Comparison of ENCODE assay signal across 8 cellular contexts in the genomic region with DNA sequence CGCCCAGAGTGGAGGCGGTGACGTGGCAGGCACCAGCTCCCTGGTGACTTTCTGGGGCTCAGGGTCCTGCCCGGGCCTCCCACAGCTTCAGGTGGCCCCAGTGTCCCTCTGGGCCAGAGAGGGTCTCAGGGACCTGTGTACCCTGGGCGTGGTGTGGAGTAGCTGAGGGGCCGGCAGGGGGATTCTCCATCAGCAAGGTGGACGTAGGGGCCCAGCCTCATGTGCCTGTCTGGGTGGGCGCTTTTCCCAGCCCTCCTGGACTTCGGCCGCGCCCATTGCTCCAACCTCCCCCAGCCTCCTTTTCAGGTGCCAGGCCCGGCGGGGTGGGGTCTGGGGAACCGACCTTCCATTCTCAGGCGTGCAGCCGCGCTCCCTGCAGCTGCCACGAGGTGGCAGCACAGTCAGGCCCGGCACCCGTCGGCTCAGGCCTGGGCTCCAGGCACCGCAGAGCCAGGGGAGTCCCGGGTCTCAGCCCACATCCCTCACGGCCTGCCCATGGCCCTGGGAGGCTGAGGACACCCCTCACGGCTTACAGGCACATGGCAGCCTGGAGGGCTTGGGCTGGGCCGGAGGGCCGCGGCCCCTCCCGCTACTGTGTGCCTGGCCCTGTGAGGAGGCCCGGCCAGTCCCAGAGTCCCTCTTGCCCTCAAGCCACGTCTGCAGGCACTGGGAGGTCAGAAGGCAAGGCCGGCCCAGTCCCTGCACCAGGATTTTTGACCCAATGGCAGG. TPM values are rescaled to one million over a fixed set of nuclear protein-coding genes. Genes with fewer than 3 reads are reported as not detected.
DNase-seq lines count a peak whose midpoint lies in the region; ATAC-seq and TF ChIP-seq lines count a peak whose summit lies in the region.

No MANE protein-coding gene starts in this region.

- H2BK15ac ChIP-seq in neuronal stem cell (ENCODE audit: low read length): peak overlapping the region; percentile 96

- no peak overlapping the region for H2BK12ac ChIP-seq in neuronal stem cell (ENCODE audit: low read length)

- TF ChIP-seq CTCF in fibroblast of villous mesenchyme (IDR thresholded peaks at IDR 0.05; ENCODE audit: insufficient read depth, low read depth, low read length) (peak; percentile 89), testis (IDR thresholded peaks at IDR 0.05) (peak; percentile 80 to 91 (median 89))

- H3K27me3 ChIP-seq in H7 (ENCODE audit: control insufficient read depth, insufficient read depth, low read length) (no peaks in the 10 kb centered on the region), neuronal stem cell (ENCODE audit: control insufficient read depth in 3 of 3, insufficient read depth in 3 of 3, low read depth in 1 of 3, low read length in 3 of 3) (peaks cover 0 to 23% (median 0%) of the 10 kb centered on the region in 3 experiments), testis (no peaks in the 10 kb centered on the region)

- H3K27ac ChIP-seq in neuronal stem cell (replicated peaks; ENCODE audit: low read length) (no peak overlapping the region), testis (no peak overlapping the region)

- TF ChIP-seq POLR2A in testis (IDR thresholded peaks at IDR 0.05): no peak

- no peaks in the 10 kb centered on the region for H3K9me3 ChIP-seq in neuronal stem cell (replicated peaks in 1 of 2; ENCODE audit: control insufficient read depth in 2 of 2, insufficient read depth in 1 of 2, low read depth in 1 of 2, low read length in 2 of 2)
- no peaks in the 10 kb centered on the region for H3K9me3 ChIP-seq in testis

- no peak for ATAC-seq in HG03460 (IDR thresholded peaks at IDR 0.05; ENCODE audit: unreplicated experiment)

- H4K91ac ChIP-seq in neuronal stem cell (ENCODE audit: low read depth, low read length, poor library complexity): no peak overlapping the region

- no peak overlapping the region for H3K4ac ChIP-seq in neuronal stem cell (ENCODE audit: low read length)

- intact Hi-C loops in testis (cut with DNase I; ENCODE audit: low total_unique reads): no loop called here

- WGBS in neuronal stem cell (ENCODE audit: extremely low coverage in 2 of 2, insufficient read length in 2 of 2, insufficient replicate concordance in 1 of 2), 2 donors: no CpG with 5 or more reads among the region's 32 CpGs
- 30% methylated on average over 32 of the region's 32 CpGs; no CpG with 5 or more reads in 1 of the 2 donors for WGBS in testis, 2 donors

- H3K36me3 ChIP-seq in H7 (replicated peaks; ENCODE audit: control insufficient read depth, insufficient read depth, low read length): no peaks in the 10 kb centered on the region
- no peaks in the 10 kb centered on the region for H3K36me3 ChIP-seq in neuronal stem cell (replicated peaks in 1 of 2; ENCODE audit: control insufficient read depth in 2 of 2, insufficient read depth in 2 of 2, low read length in 2 of 2)
- H3K36me3 ChIP-seq in testis (ENCODE audit: low read depth, missing control alignments): no peaks in the 10 kb centered on the region

- H3K79me1 ChIP-seq in neuronal stem cell (ENCODE audit: low read depth, low read length): no peaks in the 10 kb centered on the region

- H3K18ac ChIP-seq in neuronal stem cell (ENCODE audit: low read length): peak overlapping the region; percentile 83

- H2BK5ac ChIP-seq in neuronal stem cell (ENCODE audit: low read length): no peak overlapping the region

- H2AFZ ChIP-seq in neuronal stem cell (ENCODE audit: low read length): peak overlapping the region; percentile 77

- peak overlapping the region; percentile 43 for H4K8ac ChIP-seq in neuronal stem cell (ENCODE audit: low read depth, low read length)

- peak overlapping the region; percentile 2 for H3K14ac ChIP-seq in neuronal stem cell (ENCODE audit: low read length)

- peak overlapping the region; percentile 99 for H2AK5ac ChIP-seq in neuronal stem cell (ENCODE audit: low read depth, low read length)

- H2BK120ac ChIP-seq in neuronal stem cell (ENCODE audit: low read depth, low read length): no peak overlapping the region

- H3K4me2 ChIP-seq in neuronal stem cell (ENCODE audit: insufficient read depth, low read length, poor library complexity, severe bottlenecking): peak overlapping the region; percentile 25

- H3K4me1 ChIP-seq in neuronal stem cell (ENCODE audit: control insufficient read depth in 2 of 2, insufficient read depth in 1 of 2, low read depth in 1 of 2, low read length in 2 of 2) (no peaks in the 10 kb centered on the region), testis (no peaks in the 10 kb centered on the region)

- peak overlapping the region; percentile 50 for H3K9ac ChIP-seq in neuronal stem cell (ENCODE audit: low read depth, low read length, poor library complexity)

- H3K23ac ChIP-seq in neuronal stem cell (ENCODE audit: low read depth, low read length, poor library complexity): peak overlapping the region; percentile 85

- peak; percentile 62 for DNase-seq in Ammon's horn (ENCODE audit: low spot score)
- DNase-seq in H7: peak; percentile 99
- peak; percentile 0 for DNase-seq in OCI-M2 (lab: John Stamatoyannopoulos, UW; ENCODE audit: unreplicated experiment)
- DNase-seq in activated T-helper 1 cell treated with anti-CD3 and anti-CD28 coated beads, Interleukin-2, amount 50 U/mL, for 16 hours (ENCODE audit: low read depth in 1 of 2, low spot score in 1 of 2): peak; percentile 43 to 44
- DNase-seq in fibroblast of villous mesenchyme (ENCODE audit: low read depth): peak; percentile 21
- peak; percentile 62 for DNase-seq in neuronal stem cell (ENCODE audit: low spot score)
- peak; percentile 61 for DNase-seq in testis

- no peak overlapping the region for H3K4me3 ChIP-seq in H7 (ENCODE audit: insufficient read depth, low read depth, low read length)
- H3K4me3 ChIP-seq in fibroblast of villous mesenchyme (ENCODE audit: low read depth, low read length): no peak overlapping the region
- no peak overlapping the region for H3K4me3 ChIP-seq in neuronal stem cell (ENCODE audit: low read length in 2 of 2)
- no peak overlapping the region for H3K4me3 ChIP-seq in testis

RNA-seq across cellular contexts. Expression of gene MUC5B, which starts 19.9 kb away (rescaled TPM):
- total RNA-seq in H7 (2014; rRNA removed; shearing (Covaris generic)): under 0.01 and 0.07 TPM in 2 replicates
- total RNA-seq in fibroblast of villous mesenchyme (not detected in 2 replicates), testis (under 1 TPM; 0.50 to 0.87 TPM)
- polyA plus RNA-seq in neuronal stem cell (2013, experiment 1 of 2): 0.01 TPM
- polyA plus RNA-seq in neuronal stem cell (2013, experiment 2 of 2): under 0.01 TPM
- 0.45 TPM for polyA plus RNA-seq in testis (ENCODE audit: insufficient read depth, low read depth, low replicate concordance)

RNA-seq across cellular contexts. Expression of gene MUC5AC, which starts 45.2 kb away (rescaled TPM):
- total RNA-seq in H7 (2014; rRNA removed; shearing (Covaris generic)): not detected in 2 replicates
- not detected in 2 replicates for total RNA-seq in fibroblast of villous mesenchyme
- not detected for polyA plus RNA-seq in neuronal stem cell (2013, experiment 1 of 2)
- polyA plus RNA-seq in neuronal stem cell (2013, experiment 2 of 2): not detected
- under 1 TPM; 0.31 to 0.62 TPM for total RNA-seq in testis
- 0.32 TPM for polyA plus RNA-seq in testis (ENCODE audit: insufficient read depth, low read depth, low replicate concordance)

Comparison
In these comparisons a context has a peak if more than half of its experiments do, and no peak if none do; other contexts are left out.
1. DNase-seq: peak in every context shown above with its lines; median percentile 99 in H7; 62 in Ammon's horn; 62 in neuronal stem cell; 61 in testis; 44 in activated T-helper 1 cell treated with anti-CD3 and anti-CD28 coated beads, Interleukin-2, amount 50 U/mL, for 16 hours; 21 in fibroblast of villous mesenchyme; 0 in OCI-M2.